ENCODE assay signal across 16 cellular contexts in genomic region chr15:96054606-96055005, GRCh38.
DNase-seq lines count a peak whose midpoint lies in the region; ATAC-seq and TF ChIP-seq lines count a peak whose summit lies in the region.
"Had no signal": no experiment of that assay in that cellular context is flagged by ENCODE, and none has a peak within 500 bp of the region (broad histone marks: within the 10 kb centered on the region; RNA-seq: fewer than 3 reads in every experiment).

No MANE protein-coding gene starts in this region.

- CTCF ChIA-PET in T-cell (lab: Charles Lee), result no interaction called here

- peak overlapping the region; percentile 98 for H3K27ac Mint-ChIP-seq in mesothelial cell of epicardium
- H3K27ac Mint-ChIP-seq in T-cell, result no peak overlapping the region

- H3K4me1 Mint-ChIP-seq in mesothelial cell of epicardium, result peaks cover 42% of the 10 kb centered on the region
- H3K4me1 Mint-ChIP-seq in T-cell, result peaks cover 0 to 12% (median 7%) of the 10 kb centered on the region in 3 donors

- ATAC-seq in T-cell (replicated peaks in 1 of 4), result no peak
- ATAC-seq: GM12878 had no signal

- no peak for TF ChIP-seq CTCF in mesothelial cell of epicardium (IDR thresholded peaks at IDR 0.05; ENCODE audit: unreplicated experiment)

- DNase-seq in NCI-H345 (lab: John Stamatoyannopoulos, UW) (peak; percentile 50), NCI-H345 treated with DMSO at 0.1 percent for 48 hours (lab: John Stamatoyannopoulos, UW; ENCODE audit: unreplicated experiment) (no peak), HT-29 (ENCODE audit: low spot score) (peak; percentile 31), RPMI8226 (peak; percentile 6), mesothelial cell of epicardium (ENCODE audit: low spot score in 2 of 2, unreplicated experiment in 2 of 2) (no peak), T-cell (no peak), DMS114 treated with DMSO at 0.1 percent for 48 hours (lab: John Stamatoyannopoulos, UW; ENCODE audit: unreplicated experiment) (no peak), NCI-H1092 treated with DMSO at 0.1 percent for 48 hours (lab: John Stamatoyannopoulos, UW) (no peak)
- DNase-seq: COR-L47, KBM-7, NCI-H1048, NCI-H1694 treated with DMSO at 0.1 percent for 48 hours, NCI-H524 treated with DMSO at 0.1 percent for 48 hours, Peyer's patch, SHP77 had no signal

- H3K36me3 Mint-ChIP-seq in mesothelial cell of epicardium (no peaks in the 10 kb centered on the region), T-cell (no peaks in the 10 kb centered on the region)

- no peaks in the 10 kb centered on the region for H3K27me3 Mint-ChIP-seq in mesothelial cell of epicardium (ENCODE audit: low read depth)
- H3K27me3 Mint-ChIP-seq in T-cell, result peaks cover 30 to 43% of the 10 kb centered on the region in 2 donors

- H3K4me3 Mint-ChIP-seq in mesothelial cell of epicardium, result no peak overlapping the region
- H3K4me3 Mint-ChIP-seq in T-cell, result no peak overlapping the region

- POLR2A ChIA-PET in T-cell (lab: Charles Lee), result no interaction called here

- H3K9me3 Mint-ChIP-seq in mesothelial cell of epicardium, result peaks cover 11% of the 10 kb centered on the region
- H3K9me3 Mint-ChIP-seq in T-cell, result peaks cover 0 to 4% (median 2%) of the 10 kb centered on the region in 3 donors

Comparison
In these comparisons a context has a peak if more than half of its experiments do, and no peak if none do; other contexts are left out.
1. DNase-seq: peak in NCI-H345 (single experiment), HT-29 (single experiment) and RPMI8226 (single experiment); none in NCI-H345 treated with DMSO at 0.1 percent for 48 hours (single experiment), mesothelial cell of epicardium (0 of 2), T-cell (0 of 34), DMS114 treated with DMSO at 0.1 percent for 48 hours (single experiment) and NCI-H1092 treated with DMSO at 0.1 percent for 48 hours (single experiment).